In genomic region chr16:80569440-80570105, GRCh38 we compare ENCODE assay signal across 8 cellular contexts. TPM values are rescaled to one million over a fixed set of nuclear protein-coding genes. Genes with fewer than 3 reads are reported as not detected.
DNase-seq lines count a peak whose midpoint lies in the region; ATAC-seq lines count a peak whose summit lies in the region.

No MANE protein-coding gene starts in this region.

- intact Hi-C loops in aorta (cut with DNase I) = no loop called here

- H3K27ac ChIP-seq in aorta (ENCODE audit: low read depth in 1 of 2, low read length in 2 of 2) = no peak overlapping the region

- peaks cover 9% of the 10 kb centered on the region for H3K9me3 Mint-ChIP-seq in activated T-cell treated with anti-CD3 and anti-CD28 coated beads, Interleukin-2, amount 50 U/mL, for 24 hours
- H3K9me3 Mint-ChIP-seq in naive thymus-derived CD8-positive, alpha-beta T cell = peaks cover 0 to 9% (median 3%) of the 10 kb centered on the region in 9 donors

- peaks cover 40% of the 10 kb centered on the region for H3K4me1 Mint-ChIP-seq in activated T-cell treated with anti-CD3 and anti-CD28 coated beads, Interleukin-2, amount 50 U/mL, for 24 hours (ENCODE audit: low read depth)
- H3K4me1 Mint-ChIP-seq in naive thymus-derived CD8-positive, alpha-beta T cell = peaks cover 16 to 33% (median 27%) of the 10 kb centered on the region in 4 donors

- H3K27me3 Mint-ChIP-seq in activated T-cell treated with anti-CD3 and anti-CD28 coated beads, Interleukin-2, amount 50 U/mL, for 24 hours = no peaks in the 10 kb centered on the region
- peaks cover 0 to 2% (median 0%) of the 10 kb centered on the region in 5 donors for H3K27me3 Mint-ChIP-seq in naive thymus-derived CD8-positive, alpha-beta T cell

- H3K27me3 ChIP-seq in aorta (ENCODE audit: control insufficient read depth in 1 of 2, insufficient read depth in 2 of 2, low read length in 1 of 2) = no peaks in the 10 kb centered on the region

- no peaks in the 10 kb centered on the region for H3K4me1 ChIP-seq in aorta (ENCODE audit: control insufficient read depth in 1 of 2, insufficient read depth in 2 of 2, low read length in 2 of 2)

- ATAC-seq in HG03442 (IDR thresholded peaks at IDR 0.05; ENCODE audit: unreplicated experiment) (peak; percentile 77), GM19324 (IDR thresholded peaks at IDR 0.05; ENCODE audit: low FRiP score, unreplicated experiment) (no peak), aorta (ENCODE audit: low FRiP score) (no peak)
- ATAC-seq in naive thymus-derived CD8-positive, alpha-beta T cell = peak; percentile 87 to 90

- DNase-seq in EL (peak; percentile 75), cerebellar cortex (ENCODE audit: low spot score) (no peak), aorta (no peak), C1 segment of cervical spinal cord (lab: John Stamatoyannopoulos, UW) (no peak)
- DNase-seq in activated T-cell treated with anti-CD3 and anti-CD28 coated beads, Interleukin-2, amount 50 U/mL, for 24 hours = peak; percentile 78
- peak in 2 of 10 donors; percentile 9 to 11 for DNase-seq in naive thymus-derived CD8-positive, alpha-beta T cell

- H3K36me3 ChIP-seq in aorta (ENCODE audit: control insufficient read depth in 1 of 2, insufficient read depth in 2 of 2, low read length in 1 of 2) = no peaks in the 10 kb centered on the region

- peaks cover 4% of the 10 kb centered on the region for H3K9me3 ChIP-seq in aorta (ENCODE audit: control insufficient read depth, low read length)

- no peaks in the 10 kb centered on the region for H3K36me3 Mint-ChIP-seq in activated T-cell treated with anti-CD3 and anti-CD28 coated beads, Interleukin-2, amount 50 U/mL, for 24 hours (ENCODE audit: low read depth)
- H3K36me3 Mint-ChIP-seq in naive thymus-derived CD8-positive, alpha-beta T cell = peaks cover 0 to 8% (median 0%) of the 10 kb centered on the region in 3 donors

- H3K4me3 ChIP-seq in aorta (ENCODE audit: low read length in 2 of 2) = no peak overlapping the region

- H3K27ac Mint-ChIP-seq in activated T-cell treated with anti-CD3 and anti-CD28 coated beads, Interleukin-2, amount 50 U/mL, for 24 hours = peak overlapping the region; percentile 79
- peak overlapping the region in 5 of 10 donors; percentile 6 to 80 (median 61) for H3K27ac Mint-ChIP-seq in naive thymus-derived CD8-positive, alpha-beta T cell

- POLR2A ChIA-PET in naive thymus-derived CD8-positive, alpha-beta T cell (lab: Charles Lee) = interaction anchor here (1.3 kb wide), 1 partner anchor 10 kb away, joined by 4 read pairs; no protein-coding TSS in a partner anchor

- peak overlapping the region; percentile 2 for H3K4me3 Mint-ChIP-seq in activated T-cell treated with anti-CD3 and anti-CD28 coated beads, Interleukin-2, amount 50 U/mL, for 24 hours
- peak overlapping the region in 7 of 10 donors; percentile 4 to 45 (median 31) for H3K4me3 Mint-ChIP-seq in naive thymus-derived CD8-positive, alpha-beta T cell

- 61 to 62% methylated on average over 9 of the region's 9 CpGs for WGBS in aorta, 2 donors

RNA-seq across cellular contexts. Expression of gene DYNLRB2, which starts 28.8 kb away (rescaled TPM):
- total RNA-seq in naive thymus-derived CD8-positive, alpha-beta T cell = 1 to 10 TPM in 1 of 2 experiments, under 1 TPM in 1; 0.91 to 2.0 TPM
- polyA plus RNA-seq in naive thymus-derived CD8-positive, alpha-beta T cell = 1 to 10 TPM; 1.3 to 2.3 (median 1.9) TPM
- total RNA-seq in aorta = not detected
- 1 to 10 TPM in 1 of 2 donors, not detected in 1; 1.4 TPM for polyA plus RNA-seq in aorta

Comparison
In these comparisons a context has a peak if more than half of its experiments do, and no peak if none do; other contexts are left out.
1. DNase-seq: peak in EL (single experiment) and activated T-cell treated with anti-CD3 and anti-CD28 coated beads, Interleukin-2, amount 50 U/mL, for 24 hours (single experiment); none in cerebellar cortex (single experiment), aorta (0 of 2) and C1 segment of cervical spinal cord (0 of 14).
2. ATAC-seq: peak in HG03442 (single experiment) and naive thymus-derived CD8-positive, alpha-beta T cell (2 of 2); none in GM19324 (single experiment) and aorta (single experiment).